In genomic region chr1:44822131-44822701, GRCh38 we compare ENCODE assay signal across 21 cellular contexts. TPM values are rescaled to one million over a fixed set of nuclear protein-coding genes. Genes with fewer than 3 reads are reported as not detected.
"Had no signal": no experiment of that assay in that cellular context is flagged by ENCODE, and none has a peak within 500 bp of the region (broad histone marks: within the 10 kb centered on the region; RNA-seq: fewer than 3 reads in every experiment).

No MANE protein-coding gene starts in this region.

- H3K4me2 ChIP-seq: hepatocyte, smooth muscle cell had no signal

- H3K9me3 ChIP-seq: ascending aorta, breast epithelium, left ventricle myocardium inferior, prostate gland, stomach, testis had no signal

- H3K4me3 Mint-ChIP-seq: activated T-cell treated with anti-CD3 and anti-CD28 coated beads, Interleukin-2, amount 50 U/mL, for 4 hours had no signal

- FAIRE-seq: urothelium cell line had no signal

- H2AFZ ChIP-seq: hepatocyte had no signal

- H3K36me3 ChIP-seq: ascending aorta, breast epithelium, left ventricle myocardium inferior, prostate gland, stomach had no signal

- ATAC-seq: activated CD8-positive, alpha-beta T cell treated with anti-CD3 and anti-CD28 coated beads for 36 hours; activated T-cell treated with anti-CD3 and anti-CD28 coated beads, Interleukin-2, amount 50 U/mL, for 4 hours; right cardiac atrium had no signal

- H3K4me3 ChIP-seq: ascending aorta, breast epithelium, hepatocyte, left ventricle myocardium inferior, prostate gland, smooth muscle cell, stomach, testis had no signal

- H3K4me1 ChIP-seq: breast epithelium, prostate gland had no signal

- H3K27me3 Mint-ChIP-seq: activated B cell treated with CpG ODN at 0.5 μM for 24 hours; activated CD8-positive, alpha-beta T cell treated with anti-CD3 and anti-CD28 coated beads for 36 hours had no signal

- DNase-seq: activated B cell treated with CpG ODN at 0.5 μM for 24 hours; activated CD4-positive, alpha-beta T cell treated with anti-CD3 and anti-CD28 coated beads for 48 hours; activated CD8-positive, alpha-beta T cell treated with anti-CD3 and anti-CD28 coated beads for 36 hours; activated gamma-delta T cell treated with Interleukin-2 at 50 U/mL for 16 hours; activated T-cell treated with anti-CD3 and anti-CD28 coated beads, Interleukin-2, amount 50 U/mL, for 4 hours; cerebellar nuclear complex; erythroblast; islet precursor cell; left ventricle myocardium inferior; stomach had no signal

- H3K9me3 Mint-ChIP-seq: activated B cell treated with CpG ODN at 0.5 μM for 24 hours; activated CD8-positive, alpha-beta T cell treated with anti-CD3 and anti-CD28 coated beads for 36 hours; activated T-cell treated with anti-CD3 and anti-CD28 coated beads, Interleukin-2, amount 50 U/mL, for 4 hours; nephron had no signal

- H3K27ac ChIP-seq: hepatocyte, prostate gland had no signal

- H3K27ac Mint-ChIP-seq: activated CD8-positive, alpha-beta T cell treated with anti-CD3 and anti-CD28 coated beads for 36 hours had no signal

- H3K27me3 ChIP-seq: ascending aorta, breast epithelium, hepatocyte, stomach, testis had no signal

RNA-seq across cellular contexts. Expression of gene DYNLT4, which starts 15.1 kb away (rescaled TPM):
- total RNA-seq: activated B cell treated with CpG ODN at 0.5 μM for 24 hours; activated T-cell treated with anti-CD3 and anti-CD28 coated beads, Interleukin-2, amount 50 U/mL, for 4 hours; ascending aorta; mesenteric fat pad had no signal

RNA-seq across cellular contexts. Expression of gene PTCH2, which starts 20.8 kb away (rescaled TPM):
- total RNA-seq: ascending aorta, smooth muscle cell had no signal

RNA-seq across cellular contexts. Expression of gene BEST4, which starts 34.2 kb away (rescaled TPM):
- total RNA-seq: ascending aorta, dermis microvascular lymphatic vessel endothelial cell, prostate gland had no signal
